ENCODE assay signal across 15 cellular contexts in genomic region chr12:30613119-30613830, GRCh38.
DNase-seq lines count a peak whose midpoint lies in the region; ATAC-seq and TF ChIP-seq lines count a peak whose summit lies in the region.
"Had no signal": no experiment of that assay in that cellular context is flagged by ENCODE, and none has a peak within 500 bp of the region (broad histone marks: within the 10 kb centered on the region; RNA-seq: fewer than 3 reads in every experiment).

No MANE protein-coding gene starts in this region.

- peak overlapping the region in 3 of 5 experiments; percentile 26 to 63 (median 55) for H3K27ac Mint-ChIP-seq in brain
- H3K27ac Mint-ChIP-seq: CD4-positive, CD25-positive, alpha-beta regulatory T cell had no signal

- H3K4me1 Mint-ChIP-seq in brain: peaks cover 38% of the 10 kb centered on the region
- H3K4me1 Mint-ChIP-seq: CD4-positive, CD25-positive, alpha-beta regulatory T cell had no signal

- peaks cover 5 to 17% (median 8%) of the 10 kb centered on the region in 5 experiments for H3K9me3 Mint-ChIP-seq in brain

- H3K27me3 ChIP-seq in thoracic aorta (replicated peaks; ENCODE audit: insufficient read depth): no peaks in the 10 kb centered on the region
- H3K27me3 ChIP-seq: cardiac muscle cell had no signal

- no peak for TF ChIP-seq CTCF in brain (conservative IDR thresholded peaks at IDR 0.05)
- TF ChIP-seq CTCF in thoracic aorta (IDR thresholded peaks at IDR 0.05): no peak

- no peak overlapping the region for H3K4me3 Mint-ChIP-seq in brain
- H3K4me3 Mint-ChIP-seq: CD4-positive, CD25-positive, alpha-beta regulatory T cell had no signal

- no peaks in the 10 kb centered on the region for H3K4me1 ChIP-seq in thoracic aorta (ENCODE audit: control insufficient read depth in 1 of 2, low read depth in 2 of 2)

- no peaks in the 10 kb centered on the region for H3K9me3 ChIP-seq in thoracic aorta

- H3K27me3 Mint-ChIP-seq in brain: no peaks in the 10 kb centered on the region

- H3K36me3 Mint-ChIP-seq in brain: no peaks in the 10 kb centered on the region
- H3K36me3 Mint-ChIP-seq: CD4-positive, CD25-positive, alpha-beta regulatory T cell had no signal

- ATAC-seq in thoracic aorta (ENCODE audit: insufficient number of reproducible peaks, low FRiP score, low read depth): peak; percentile 20
- ATAC-seq: sciatic nerve had no signal

- H3K36me3 ChIP-seq in thoracic aorta: no peaks in the 10 kb centered on the region
- H3K36me3 ChIP-seq: cardiac muscle cell had no signal

- H3K27ac ChIP-seq in thoracic aorta: no peak overlapping the region
- H3K27ac ChIP-seq: 22Rv1, cardiac muscle cell, VCaP had no signal

- DNase-seq in NCI-H82 (lab: John Stamatoyannopoulos, UW) (peak; percentile 9), NCI-H82 treated with DMSO at 0.1 percent for 48 hours (lab: John Stamatoyannopoulos, UW; ENCODE audit: unreplicated experiment) (no peak), glomerular endothelial cell (ENCODE audit: extremely low read depth, low read depth, low spot score) (peak; percentile 37), thoracic aorta (ENCODE audit: low spot score) (no peak), NCI-H1092 (lab: John Stamatoyannopoulos, UW) (no peak), anterior cingulate cortex (lab: John Stamatoyannopoulos, UW) (no peak), SK-N-DZ (ENCODE audit: low spot score) (no peak)
- DNase-seq: activated effector memory CD4-positive, alpha-beta T cell treated with anti-CD3 and anti-CD28 coated beads, Interleukin-2, amount 50 U/mL, for 16 hours; CD4-positive, CD25-positive, alpha-beta regulatory T cell; stimulated activated CD4-positive, alpha-beta T cell treated with anti-CD3 and anti-CD28 coated beads, Interleukin-4, amount 100 ng/mL, for 1 hour had no signal

- H3K4me3 ChIP-seq in thoracic aorta: no peak overlapping the region
- H3K4me3 ChIP-seq: cardiac muscle cell had no signal

Comparison
In these comparisons a context has a peak if more than half of its experiments do, and no peak if none do; other contexts are left out.
1. DNase-seq: peak in NCI-H82 (single experiment) and glomerular endothelial cell (single experiment); none in NCI-H82 treated with DMSO at 0.1 percent for 48 hours (single experiment), thoracic aorta (single experiment), NCI-H1092 (single experiment), anterior cingulate cortex (0 of 58) and SK-N-DZ (single experiment).